Comparison of ENCODE assay signal across 8 cellular contexts in the genomic region with DNA sequence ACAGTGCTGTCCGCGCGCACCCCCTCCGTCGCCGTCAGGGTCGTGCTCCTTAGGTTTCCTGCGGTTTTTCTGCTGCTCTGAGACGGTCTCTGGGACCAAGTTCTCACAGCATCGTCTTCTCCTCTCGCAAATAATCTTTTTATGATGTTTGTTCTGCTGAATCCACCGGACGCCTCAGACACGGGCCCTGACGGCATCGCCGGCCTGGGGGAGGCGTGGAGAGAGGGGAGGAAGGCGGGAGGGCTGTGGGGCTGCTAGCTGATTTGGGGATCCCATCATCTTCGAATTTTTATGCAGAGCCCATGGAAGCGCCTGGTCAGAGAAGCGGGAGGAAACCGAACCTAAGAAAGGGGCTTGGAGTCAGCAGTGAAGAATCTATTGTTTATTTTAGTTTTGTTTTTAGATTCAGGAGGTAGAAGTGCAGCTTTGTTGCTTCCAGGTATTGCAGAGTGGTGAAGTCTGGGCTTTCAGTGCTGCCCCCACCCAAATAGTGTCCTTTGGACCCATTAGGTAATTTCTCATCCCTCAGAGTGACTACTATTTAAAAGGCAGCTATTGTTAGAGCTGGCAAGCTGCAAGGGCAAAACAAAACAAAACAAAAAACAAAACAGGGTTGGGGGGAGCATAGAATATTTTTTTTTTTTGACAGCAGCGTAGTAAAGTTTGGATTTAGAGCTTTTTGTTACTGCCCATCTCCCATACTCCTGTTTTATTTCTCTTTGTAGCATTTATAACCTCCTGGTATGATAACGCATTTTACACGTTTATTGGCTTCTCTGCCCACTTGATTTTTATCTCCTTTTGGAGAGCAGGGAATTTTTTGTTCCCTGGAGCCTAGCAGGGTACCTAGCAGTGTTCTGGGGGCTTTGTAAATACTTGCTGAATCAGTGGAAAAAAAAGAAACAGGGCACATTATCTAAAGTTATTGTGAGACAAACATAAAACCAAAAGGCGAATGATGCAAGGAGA.
DNase-seq lines count a peak whose midpoint lies in the region; ATAC-seq lines count a peak whose summit lies in the region.

No MANE protein-coding gene starts in this region.

- 5% methylated on average over 22 of the region's 27 CpGs for WGBS in mesenchymal stem cell

- H3K4ac ChIP-seq in mesenchymal stem cell (ENCODE audit: low read depth in 1 of 2, low read length in 2 of 2) = peak overlapping the region; percentile 38 to 84

- peak overlapping the region; percentile 67 to 89 for H3K4me3 ChIP-seq in mesenchymal stem cell (ENCODE audit: insufficient read depth in 1 of 2, low read depth in 1 of 2, low read length in 2 of 2)

- peak; percentile 24 for ATAC-seq in HG02642 (IDR thresholded peaks at IDR 0.05; ENCODE audit: poor library complexity, unreplicated experiment)

- H4K91ac ChIP-seq in mesenchymal stem cell (ENCODE audit: low read length) = no peak overlapping the region

- H2AFZ ChIP-seq in mesenchymal stem cell (ENCODE audit: low read depth, low read length) = peak overlapping the region; percentile 30

- peak overlapping the region; percentile 97 for H3K9ac ChIP-seq in mesenchymal stem cell (ENCODE audit: low read length)

- H3K36me3 ChIP-seq in mesenchymal stem cell (ENCODE audit: control insufficient read depth in 1 of 2, insufficient read depth in 2 of 2, low read depth in 1 of 2, low read length in 2 of 2) = no peaks in the 10 kb centered on the region

- DNase-seq in activated CD8-positive, alpha-beta memory T cell treated with anti-CD3 and anti-CD28 coated beads, Interleukin-2, amount 50 U/mL, for 48 hours = peak; percentile 66
- no peak for DNase-seq in activated CD8-positive, alpha-beta memory T cell treated with anti-CD3 and anti-CD28 coated beads for 24 hours
- DNase-seq in OCI-M1 (lab: John Stamatoyannopoulos, UW) (peak; percentile 42), mesenchymal stem cell (no peak), substantia nigra (lab: John Stamatoyannopoulos, UW) (peak in 24 of 49 donors; percentile 15 to 80 (median 51)), AG08395 (ENCODE audit: low spot score) (no peak)

- peak overlapping the region; percentile 52 for H3K4me2 ChIP-seq in mesenchymal stem cell (ENCODE audit: low read length, poor library complexity, severe bottlenecking)

- H3K27ac ChIP-seq in cingulate gyrus (ENCODE audit: low read depth, low read length) (peak overlapping the region; percentile 89), mesenchymal stem cell (ENCODE audit: low read length, poor library complexity, severe bottlenecking) (peak overlapping the region; percentile 31), substantia nigra (ENCODE audit: low read depth, low read length, poor library complexity, severe bottlenecking) (peak overlapping the region; percentile 90)

- H3K4me1 ChIP-seq in mesenchymal stem cell (ENCODE audit: control insufficient read depth, insufficient read depth, low read depth, low read length) = peaks cover 9% of the 10 kb centered on the region

- peak overlapping the region in 1 of 2 experiments; percentile 36 for H3K14ac ChIP-seq in mesenchymal stem cell (ENCODE audit: low read length in 2 of 2)

- peak overlapping the region; percentile 96 for H4K8ac ChIP-seq in mesenchymal stem cell (ENCODE audit: low read length)

- H3K27me3 ChIP-seq in mesenchymal stem cell (ENCODE audit: control insufficient read depth in 1 of 2, insufficient read depth in 1 of 2, low read length in 2 of 2) = no peaks in the 10 kb centered on the region

- no peak overlapping the region for H3K23ac ChIP-seq in mesenchymal stem cell (ENCODE audit: low read length in 2 of 2)

- H2BK15ac ChIP-seq in mesenchymal stem cell (ENCODE audit: low read depth, poor library complexity, severe bottlenecking) = peak overlapping the region; percentile 17

- H3K79me1 ChIP-seq in mesenchymal stem cell (replicated peaks; ENCODE audit: low read length, poor library complexity, severe bottlenecking) = peaks cover 12% of the 10 kb centered on the region

- H2AK5ac ChIP-seq in mesenchymal stem cell (ENCODE audit: low read length, severe bottlenecking) = no peak overlapping the region

- peak overlapping the region; percentile 59 for H2BK5ac ChIP-seq in mesenchymal stem cell (ENCODE audit: low read depth, low read length, poor library complexity, severe bottlenecking)

- no peaks in the 10 kb centered on the region for H3K9me3 ChIP-seq in mesenchymal stem cell (ENCODE audit: control insufficient read depth, low read length)

- peak overlapping the region; percentile 56 to 95 for H3K18ac ChIP-seq in mesenchymal stem cell (ENCODE audit: low read depth in 1 of 2, low read length in 2 of 2)

- H2BK12ac ChIP-seq in mesenchymal stem cell (ENCODE audit: low read length in 2 of 2) = peak overlapping the region in 1 of 2 experiments; percentile 37

- H2BK120ac ChIP-seq in mesenchymal stem cell (ENCODE audit: low read depth, low read length) = peak overlapping the region; percentile 57

Comparison
In these comparisons a context has a peak if more than half of its experiments do, and no peak if none do; other contexts are left out.
1. DNase-seq: peak in activated CD8-positive, alpha-beta memory T cell treated with anti-CD3 and anti-CD28 coated beads, Interleukin-2, amount 50 U/mL, for 48 hours (single experiment) and OCI-M1 (single experiment); none in activated CD8-positive, alpha-beta memory T cell treated with anti-CD3 and anti-CD28 coated beads for 24 hours (single experiment), mesenchymal stem cell (single experiment) and AG08395 (single experiment).
2. H3K27ac ChIP-seq: peak in every context shown above with its lines; median percentile 90 in substantia nigra; 89 in cingulate gyrus; 31 in mesenchymal stem cell.